In genomic region chr16:80924372-80924978, GRCh38 we compare ENCODE assay signal across 8 cellular contexts.
DNase-seq lines count a peak whose midpoint lies in the region; ATAC-seq and TF ChIP-seq lines count a peak whose summit lies in the region.

No MANE protein-coding gene starts in this region.

- H3K79me2 ChIP-seq in mesendoderm (ENCODE audit: control insufficient read depth, insufficient read depth, low read length): no peaks in the 10 kb centered on the region
- no peaks in the 10 kb centered on the region for H3K79me2 ChIP-seq in MM.1S (ENCODE audit: low read length)

- CTCF ChIA-PET in T-cell (lab: Charles Lee): interaction anchor here in 1 of 2 donors (0.6 kb wide), 1 partner anchor 109 kb away, joined by 4 read pairs; no protein-coding TSS in a partner anchor

- peak overlapping the region; percentile 42 for H3K56ac ChIP-seq in mesendoderm (ENCODE audit: low read length)

- H3K27me3 ChIP-seq in GM06990 (replicated peaks; ENCODE audit: control insufficient read depth, insufficient read depth, low read length) (no peaks in the 10 kb centered on the region), mesendoderm (ENCODE audit: insufficient read depth, low read length, poor library complexity) (no peaks in the 10 kb centered on the region), MM.1S (replicated peaks; ENCODE audit: insufficient read depth, low read length) (no peaks in the 10 kb centered on the region)

- no peak overlapping the region for H4K5ac ChIP-seq in mesendoderm (ENCODE audit: low read length)

- no peak overlapping the region for H3K27ac ChIP-seq in mesendoderm (ENCODE audit: low read depth, low read length)
- H3K27ac ChIP-seq in MM.1S (ENCODE audit: low read length): no peak overlapping the region

- no peak overlapping the region for H3K9ac ChIP-seq in mesendoderm (ENCODE audit: low read length)
- no peak overlapping the region for H3K9ac ChIP-seq in MM.1S (ENCODE audit: low read length)

- H3K23ac ChIP-seq in mesendoderm (ENCODE audit: low read length): no peak overlapping the region

- H3K4me3 ChIP-seq in GM06990 (replicated peaks; ENCODE audit: low read depth, low read length): no peak overlapping the region
- no peak overlapping the region for H3K4me3 ChIP-seq in choroid plexus epithelial cell (ENCODE audit: low read depth, low read length)
- H3K4me3 ChIP-seq in mesendoderm (ENCODE audit: low read length): no peak overlapping the region
- no peak overlapping the region for H3K4me3 ChIP-seq in MM.1S (ENCODE audit: low read length)

- H3K36me3 ChIP-seq in GM06990 (ENCODE audit: control insufficient read depth, insufficient read depth, low read length) (no peaks in the 10 kb centered on the region), mesendoderm (ENCODE audit: control insufficient read depth, insufficient read depth, low read length) (no peaks in the 10 kb centered on the region), MM.1S (replicated peaks; ENCODE audit: insufficient read depth, low read length) (no peaks in the 10 kb centered on the region)

- H2BK15ac ChIP-seq in mesendoderm (replicated peaks; ENCODE audit: low read depth): no peak overlapping the region

- no peak overlapping the region for H2AFZ ChIP-seq in MM.1S (ENCODE audit: low read length)

- H2AK5ac ChIP-seq in mesendoderm (ENCODE audit: low read length): no peak overlapping the region

- H3K4me2 ChIP-seq in mesendoderm (ENCODE audit: low read length) (no peak overlapping the region), MM.1S (ENCODE audit: low read depth, low read length) (no peak overlapping the region)

- POLR2A ChIA-PET in T-cell (lab: Charles Lee): no interaction called here

- H3K4me1 ChIP-seq in mesendoderm (ENCODE audit: control insufficient read depth, low read depth, low read length): no peaks in the 10 kb centered on the region
- no peaks in the 10 kb centered on the region for H3K4me1 ChIP-seq in MM.1S (ENCODE audit: low read length)

- no peaks in the 10 kb centered on the region for H3K79me1 ChIP-seq in mesendoderm (ENCODE audit: low read length)

- no peak overlapping the region for H3K4me3 Mint-ChIP-seq in T-cell

- DNase-seq in GM06990 (ENCODE audit: extremely low read depth, insufficient read length) (peak; percentile 25), T-cell (peak in 22 of 34 experiments; percentile 1 to 33 (median 12)), choroid plexus epithelial cell (ENCODE audit: low read depth) (peak; percentile 69), mesendoderm (peak; percentile 82), pons (ENCODE audit: low spot score) (no peak), MM.1S (no peak), NCI-H2196 (lab: John Stamatoyannopoulos, UW; ENCODE audit: unreplicated experiment) (no peak)

- H3K9me3 Mint-ChIP-seq in T-cell: no peaks in the 10 kb centered on the region

- H4K20me1 ChIP-seq in MM.1S (ENCODE audit: insufficient read depth, low read length): no peaks in the 10 kb centered on the region

- TF ChIP-seq CTCF in GM06990 (IDR thresholded peaks at IDR 0.05; ENCODE audit: insufficient read depth, low read length, poor library complexity, severe bottlenecking): peak; percentile 72
- TF ChIP-seq CTCF in choroid plexus epithelial cell (conservative IDR thresholded peaks at IDR 0.05; ENCODE audit: low read depth, low read length): peak; percentile 86
- TF ChIP-seq CTCF in MM.1S (IDR thresholded peaks at IDR 0.05; ENCODE audit: low read length): no peak; the same call in 1 of the 2 replicates

- H2BK5ac ChIP-seq in mesendoderm (ENCODE audit: low read length): no peak overlapping the region

- peak; percentile 53 for ATAC-seq in HG02973 (IDR thresholded peaks at IDR 0.05; ENCODE audit: unreplicated experiment)
- no peak for ATAC-seq in T-cell (replicated peaks in 1 of 4)

- H3K4me1 Mint-ChIP-seq in T-cell: no peaks in the 10 kb centered on the region

- no peaks in the 10 kb centered on the region for H3K9me3 ChIP-seq in MM.1S (replicated peaks; ENCODE audit: insufficient read depth, low read length)

- no peak overlapping the region for H3K18ac ChIP-seq in mesendoderm (ENCODE audit: low read length)

- H3K27ac Mint-ChIP-seq in T-cell: no peak overlapping the region

- WGBS in mesendoderm (ENCODE audit: extremely low coverage, insufficient coverage, low lambda C conversion rate): no CpG with 5 or more reads among the region's 8 CpGs

- H3K27me3 Mint-ChIP-seq in T-cell: peaks cover 13 to 20% of the 10 kb centered on the region in 2 donors

- H4K8ac ChIP-seq in mesendoderm (ENCODE audit: low read depth, low read length): no peak overlapping the region

- H3K36me3 Mint-ChIP-seq in T-cell: no peaks in the 10 kb centered on the region

- no peak overlapping the region for H3K4ac ChIP-seq in mesendoderm (ENCODE audit: low read depth, low read length)

- H2BK120ac ChIP-seq in mesendoderm (ENCODE audit: low read depth, low read length): no peak overlapping the region

- no peaks in the 10 kb centered on the region for H3K9me2 ChIP-seq in MM.1S (replicated peaks; ENCODE audit: insufficient read depth, low read length)

- H3F3A ChIP-seq in MM.1S (ENCODE audit: insufficient read depth, low read length): no peaks in the 10 kb centered on the region

Comparison
In these comparisons a context has a peak if more than half of its experiments do, and no peak if none do; other contexts are left out.
1. DNase-seq: peak in GM06990 (single experiment), T-cell (22 of 34), choroid plexus epithelial cell (single experiment) and mesendoderm (single experiment); none in pons (single experiment), MM.1S (single experiment) and NCI-H2196 (single experiment).